In genomic region chr6:35729722-35730121, GRCh38 we compare ENCODE assay signal across 9 cellular contexts. TPM values are rescaled to one million over a fixed set of nuclear protein-coding genes. Genes with fewer than 3 reads are reported as not detected.
DNase-seq lines count a peak whose midpoint lies in the region; ATAC-seq, FAIRE-seq and TF ChIP-seq lines count a peak whose summit lies in the region.
"Had no signal": no experiment of that assay in that cellular context is flagged by ENCODE, and none has a peak within 500 bp of the region (broad histone marks: within the 10 kb centered on the region; RNA-seq: fewer than 3 reads in every experiment).

No MANE protein-coding gene starts in this region.

- H3K4me2 ChIP-seq in A549 (peak overlapping the region; percentile 93; the same call in 1 of the 3 replicates), OCI-LY3 (ENCODE audit: low read length) (peak overlapping the region; percentile 99), neuronal stem cell (ENCODE audit: insufficient read depth, low read length, poor library complexity, severe bottlenecking) (no peak overlapping the region)

- no peaks in the 10 kb centered on the region for H3K36me3 Mint-ChIP-seq in dendritic cell treated with granulocyte-macrophage colony-stimulating factor and Interleukin-4, amounts not matched to agents 40 ng/mL and 50 ng/mL, for 4 days (ENCODE audit: low read depth)

- H2AK5ac ChIP-seq in neuronal stem cell (ENCODE audit: low read depth, low read length) = no peak overlapping the region

- no peak for FAIRE-seq in A549 (lab: Jason Lieb, UNC)
- FAIRE-seq: urothelium cell line had no signal

- 62% methylated on average over 2 of the region's 2 CpGs for WGBS in A549 (ENCODE audit: missing lambda C conversion rate)
- no CpG with 5 or more reads among the region's 2 CpGs for WGBS in neuronal stem cell (ENCODE audit: extremely low coverage in 2 of 2, insufficient read length in 2 of 2, insufficient replicate concordance in 1 of 2), 2 donors

- CTCF ChIA-PET in A549 (lab: Yijun Ruan, JAX) = interaction anchor here (4.2 kb wide), 1 partner anchor 146 kb away, joined by 18 read pairs; no protein-coding TSS in a partner anchor

- H4K91ac ChIP-seq in neuronal stem cell (ENCODE audit: low read depth, low read length, poor library complexity) = no peak overlapping the region

- intact Hi-C loops in dendritic cell treated with granulocyte-macrophage colony-stimulating factor and Interleukin-4, amounts not matched to agents 40 ng/mL and 50 ng/mL, for 4 days (cut with micrococcal nuclease) = no loop called here

- no peak overlapping the region for H2BK15ac ChIP-seq in neuronal stem cell (ENCODE audit: low read length)

- H3K4me3 ChIP-seq in A549 (no peak overlapping the region), OCI-LY3 (ENCODE audit: low read length) (no peak overlapping the region), neuronal stem cell (ENCODE audit: low read length in 2 of 2) (no peak overlapping the region)

- H3K9me3 ChIP-seq in A549 = no peaks in the 10 kb centered on the region
- H3K9me3 ChIP-seq in OCI-LY3 (ENCODE audit: insufficient read depth, low read length) = no peaks in the 10 kb centered on the region
- H3K9me3 ChIP-seq in neuronal stem cell (replicated peaks in 1 of 2; ENCODE audit: control insufficient read depth in 2 of 2, insufficient read depth in 1 of 2, low read depth in 1 of 2, low read length in 2 of 2) = no peaks in the 10 kb centered on the region

- H2AFZ ChIP-seq in OCI-LY3 (ENCODE audit: low read depth, low read length) (0 out of 2 replicates have a peak overlapping the region, but pooled peaks have one; percentile 14), neuronal stem cell (ENCODE audit: low read length) (no peak overlapping the region)

- H3K4me3 Mint-ChIP-seq in dendritic cell treated with granulocyte-macrophage colony-stimulating factor and Interleukin-4, amounts not matched to agents 40 ng/mL and 50 ng/mL, for 4 days = no peak overlapping the region

- no peak for TF ChIP-seq RAD21 in A549 (conservative IDR thresholded peaks at IDR 0.05 in 1 of 2, IDR thresholded peaks at IDR 0.05 in 1 of 2)

- H3K27me3 ChIP-seq in OCI-LY3 (ENCODE audit: low read depth, low read length) (no peaks in the 10 kb centered on the region), neuronal stem cell (ENCODE audit: control insufficient read depth in 3 of 3, insufficient read depth in 3 of 3, low read depth in 1 of 3, low read length in 3 of 3) (peaks cover 0 to 5% (median 0%) of the 10 kb centered on the region in 3 experiments)

- no peak overlapping the region for H3K23ac ChIP-seq in neuronal stem cell (ENCODE audit: low read depth, low read length, poor library complexity)

- peak overlapping the region; percentile 89 for H3K27ac Mint-ChIP-seq in dendritic cell treated with granulocyte-macrophage colony-stimulating factor and Interleukin-4, amounts not matched to agents 40 ng/mL and 50 ng/mL, for 4 days

- ATAC-seq in A549 (no peak), omental fat pad (ENCODE audit: low FRiP score) (no peak)

- no peak for TF ChIP-seq EP300 in A549 (IDR thresholded peaks at IDR 0.05)

- H3K79me2 ChIP-seq in OCI-LY3 (ENCODE audit: low read length) = peaks cover 20% of the 10 kb centered on the region

- TF ChIP-seq CTCF in A549 (IDR thresholded peaks at IDR 0.05) (no peak), OCI-LY3 (IDR thresholded peaks at IDR 0.05; ENCODE audit: low read depth, low read length) (no peak), omental fat pad (IDR thresholded peaks at IDR 0.05) (no peak)

- peak overlapping the region; percentile 51 for H2BK12ac ChIP-seq in neuronal stem cell (ENCODE audit: low read length)

- H3K14ac ChIP-seq in neuronal stem cell (ENCODE audit: low read length) = no peak overlapping the region

- POLR2A ChIA-PET in A549 (lab: Yijun Ruan, JAX) = no interaction called here

- H2BK120ac ChIP-seq in neuronal stem cell (ENCODE audit: low read depth, low read length) = no peak overlapping the region

- peak overlapping the region; percentile 98 to 99; a peak in 5 of 6 replicates for H3K27ac ChIP-seq in A549
- peak overlapping the region; percentile 94 for H3K27ac ChIP-seq in OCI-LY3 (ENCODE audit: low read length)
- H3K27ac ChIP-seq in neuronal stem cell (replicated peaks; ENCODE audit: low read length) = no peak overlapping the region

- no peak overlapping the region for H2BK5ac ChIP-seq in neuronal stem cell (ENCODE audit: low read length)

- no peak overlapping the region for H3K18ac ChIP-seq in neuronal stem cell (ENCODE audit: low read length)

- no peak for DNase-seq in A549 (ENCODE audit: low read depth in 1 of 2, low spot score in 1 of 2)
- no peak for DNase-seq in neuronal stem cell (ENCODE audit: low spot score)
- DNase-seq in omental fat pad (ENCODE audit: low spot score) = no peak
- DNase-seq in activated gamma-delta T cell treated with Interleukin-2 at 50 U/mL for 16 hours = no peak
- no peak for DNase-seq in DMS79 treated with DMSO at 0.1 percent for 48 hours (lab: John Stamatoyannopoulos, UW)
- no peak for DNase-seq in NOMO-1 treated with DMSO at 0.1 percent for 48 hours (lab: John Stamatoyannopoulos, UW; ENCODE audit: unreplicated experiment)

- no peaks in the 10 kb centered on the region for H3K27me3 Mint-ChIP-seq in dendritic cell treated with granulocyte-macrophage colony-stimulating factor and Interleukin-4, amounts not matched to agents 40 ng/mL and 50 ng/mL, for 4 days

- H3K9me3 Mint-ChIP-seq in dendritic cell treated with granulocyte-macrophage colony-stimulating factor and Interleukin-4, amounts not matched to agents 40 ng/mL and 50 ng/mL, for 4 days = no peaks in the 10 kb centered on the region

- no peak overlapping the region for H4K8ac ChIP-seq in neuronal stem cell (ENCODE audit: low read depth, low read length)

- no peak overlapping the region for H3K4ac ChIP-seq in neuronal stem cell (ENCODE audit: low read length)

- H4K20me1 ChIP-seq in OCI-LY3 (ENCODE audit: insufficient read depth, low read length) = no peaks in the 10 kb centered on the region

- no peaks in the 10 kb centered on the region for H3K36me3 ChIP-seq in OCI-LY3 (replicated peaks; ENCODE audit: low read depth, low read length)
- no peaks in the 10 kb centered on the region for H3K36me3 ChIP-seq in neuronal stem cell (replicated peaks in 1 of 2; ENCODE audit: control insufficient read depth in 2 of 2, insufficient read depth in 2 of 2, low read length in 2 of 2)

- peak overlapping the region; percentile 90; the same call in 1 of the 2 replicates for H3K9ac ChIP-seq in OCI-LY3 (ENCODE audit: low read length)
- no peak overlapping the region for H3K9ac ChIP-seq in neuronal stem cell (ENCODE audit: low read depth, low read length, poor library complexity)

- peaks cover 73% of the 10 kb centered on the region for H3K4me1 Mint-ChIP-seq in dendritic cell treated with granulocyte-macrophage colony-stimulating factor and Interleukin-4, amounts not matched to agents 40 ng/mL and 50 ng/mL, for 4 days (ENCODE audit: low read depth)

- H3K4me1 ChIP-seq in A549 (peaks cover 68% of the 10 kb centered on the region), OCI-LY3 (ENCODE audit: low read length) (peaks cover 64% of the 10 kb centered on the region), neuronal stem cell (ENCODE audit: control insufficient read depth in 2 of 2, insufficient read depth in 1 of 2, low read depth in 1 of 2, low read length in 2 of 2) (peaks cover 41 to 45% of the 10 kb centered on the region in 2 donors)

- no peaks in the 10 kb centered on the region for H3K79me1 ChIP-seq in neuronal stem cell (ENCODE audit: low read depth, low read length)

- TF ChIP-seq POLR2A in A549 (IDR thresholded peaks at IDR 0.05; ENCODE audit: low read length) = no peak

TF ChIP-seq in A549, 52 proteins besides CTCF, POLR2A, EP300 and RAD21 (continues in another document):
- no peak for TF ChIP-seq RFX5 (IDR thresholded peaks at IDR 0.05)
- TF ChIP-seq CBX2 (IDR thresholded peaks at IDR 0.05; ENCODE audit: borderline replicate concordance, low read depth) = no peak
- no peak for TF ChIP-seq SREBF2 (IDR thresholded peaks at IDR 0.05)
- TF ChIP-seq CEBPB (IDR thresholded peaks at IDR 0.05) = no peak
- TF ChIP-seq JUNB (IDR thresholded peaks at IDR 0.05) = no peak
- TF ChIP-seq KDM5A (IDR thresholded peaks at IDR 0.05) = no peak
- no peak for TF ChIP-seq PHF8 (IDR thresholded peaks at IDR 0.05; ENCODE audit: borderline replicate concordance, low read depth)

RNA-seq across cellular contexts. Expression of gene ARMC12, which starts 7.1 kb away (rescaled TPM):
- 0.88 and 0.94 TPM in 2 replicates for polyA plus RNA-seq in A549 (2011; rRNA removed)
- 0.48 and 0.50 TPM in 2 replicates for polyA plus RNA-seq in A549 (2012; cell fraction: cytosol; rRNA removed)
- polyA plus RNA-seq in A549 (2012; cell fraction: nucleus; rRNA removed) = 2.7 and 2.9 TPM in 2 replicates
- 0.26 to 0.44 TPM (median 0.28 TPM) in 3 replicates for polyA plus RNA-seq in A549 (2017; fragmentation: RNase III; extraction: RNeasy Plus Mini Kit Qiagen cat#74134 plus additional on column Dnase treatment)
- polyA minus RNA-seq in A549 (2011; rRNA and poly(A)+ RNA removed) = 0.37 and 1.1 TPM in 2 replicates
- 1.7 TPM for polyA plus RNA-seq in neuronal stem cell (2013, experiment 1 of 2)
- polyA plus RNA-seq in neuronal stem cell (2013, experiment 2 of 2) = 2.0 TPM
- total RNA-seq in omental fat pad = 1 to 10 TPM in 2 of 4 donors, under 1 TPM in 1, not detected in 1; 0.69 to 3.2 (median 1.2) TPM

RNA-seq across cellular contexts. Expression of gene FKBP5, which starts 41.0 kb away (rescaled TPM):
- polyA plus RNA-seq in A549 (2011; rRNA removed) (10.9 and 11.7 TPM in 2 replicates), A549 (2017; fragmentation: RNase III; extraction: RNeasy Plus Mini Kit Qiagen cat#74134 plus additional on column Dnase treatment) (7.7 to 9.5 TPM (median 8.4 TPM) in 3 replicates)
- 3.4 and 3.9 TPM in 2 replicates for polyA plus RNA-seq in A549 (2012; cell fraction: cytosol; rRNA removed)
- 1.5 and 2.3 TPM in 2 replicates for polyA plus RNA-seq in A549 (2012; cell fraction: nucleus; rRNA removed)
- 3.1 and 4.9 TPM in 2 replicates for polyA minus RNA-seq in A549 (2011; rRNA and poly(A)+ RNA removed)
- 30.2 TPM for polyA plus RNA-seq in neuronal stem cell (2013, experiment 1 of 2)
- 30.5 TPM for polyA plus RNA-seq in neuronal stem cell (2013, experiment 2 of 2)
- total RNA-seq in omental fat pad = 100 to 1,000 TPM; 257 to 722 (median 366) TPM

RNA-seq across cellular contexts. Expression of gene CLPSL2, which starts 46.7 kb away (rescaled TPM):
- polyA plus RNA-seq in A549 (2011; rRNA removed) = 0.36 and 0.72 TPM in 2 replicates
- 0.27 TPM in 1 of 2 replicates, not detected in the other for polyA plus RNA-seq in A549 (2012; cell fraction: cytosol; rRNA removed)
- not detected in 2 replicates for polyA plus RNA-seq in A549 (2012; cell fraction: nucleus; rRNA removed)
- 0.37 to 0.38 TPM in 2 of 3 replicates, not detected in the other for polyA plus RNA-seq in A549 (2017; fragmentation: RNase III; extraction: RNeasy Plus Mini Kit Qiagen cat#74134 plus additional on column Dnase treatment)
- not detected in 2 replicates for polyA minus RNA-seq in A549 (2011; rRNA and poly(A)+ RNA removed)
- 4.3 TPM for polyA plus RNA-seq in neuronal stem cell (2013, experiment 1 of 2)
- 5.3 TPM for polyA plus RNA-seq in neuronal stem cell (2013, experiment 2 of 2)
- not detected for total RNA-seq in omental fat pad

RNA-seq across cellular contexts. Expression of gene CLPSL1, which starts 51.1 kb away (rescaled TPM):
- polyA plus RNA-seq in A549 (2011; rRNA removed) = not detected in 2 replicates
- not detected in 2 replicates for polyA plus RNA-seq in A549 (2012; cell fraction: cytosol; rRNA removed)
- not detected in 2 replicates for polyA plus RNA-seq in A549 (2012; cell fraction: nucleus; rRNA removed)
- polyA plus RNA-seq in A549 (2017; fragmentation: RNase III; extraction: RNeasy Plus Mini Kit Qiagen cat#74134 plus additional on column Dnase treatment) = not detected in 3 replicates
- not detected in 2 replicates for polyA minus RNA-seq in A549 (2011; rRNA and poly(A)+ RNA removed)
- polyA plus RNA-seq in neuronal stem cell (2013, experiment 1 of 2) = 0.84 TPM
- polyA plus RNA-seq in neuronal stem cell (2013, experiment 2 of 2) = 0.64 TPM
- not detected for total RNA-seq in omental fat pad
